Comparison of ENCODE assay signal across 24 cellular contexts in genomic region chr4:54843946-54844345, GRCh38.
A peak's percentile ranks its signal among the peaks of the same experiment; 100 is the strongest.
DNase-seq lines count a peak whose midpoint lies in the region; ATAC-seq and TF ChIP-seq lines count a peak whose summit lies in the region.
"Had no signal": no experiment of that assay in that cellular context is flagged by ENCODE, and none has a peak within 500 bp of the region (broad histone marks: within the 10 kb centered on the region; RNA-seq: fewer than 3 reads in every experiment).

No MANE protein-coding gene starts in this region.

- no TSS peak for BruUV-seq in MCF 10A (replicated peaks; lab: Mats Ljungman, UMichigan)

- H3K27me3 Mint-ChIP-seq in GM23338 (ENCODE audit: insufficient read depth, low read depth, poor library complexity) = no peaks in the 10 kb centered on the region
- H3K27me3 Mint-ChIP-seq in T-helper 17 cell = no peaks in the 10 kb centered on the region
- peaks cover 11% of the 10 kb centered on the region for H3K27me3 Mint-ChIP-seq in MCF 10A (ENCODE audit: insufficient read depth, unreplicated experiment)

- peak; percentile 49 for ATAC-seq in GM18520 (IDR thresholded peaks at IDR 0.05; ENCODE audit: unreplicated experiment)
- no peak for ATAC-seq in GM23338
- ATAC-seq in HG03439 (IDR thresholded peaks at IDR 0.05; ENCODE audit: unreplicated experiment) = peak; percentile 53
- no peak for ATAC-seq in T-helper 17 cell
- ATAC-seq in HG03442 (IDR thresholded peaks at IDR 0.05; ENCODE audit: unreplicated experiment) = no peak

- no peaks in the 10 kb centered on the region; the same call in 1 of the 2 replicates for H3K9me2 ChIP-seq in GM23338 (ENCODE audit: insufficient read depth)

- H2AFZ ChIP-seq in GM23338 = peak overlapping the region; percentile 65; the same call in 1 of the 2 replicates

- H3K79me2 ChIP-seq in GM23338 (replicated peaks; ENCODE audit: insufficient read depth) = no peaks in the 10 kb centered on the region

- no peak overlapping the region for H3K27ac Mint-ChIP-seq in GM23338
- H3K27ac Mint-ChIP-seq in T-helper 17 cell = no peak overlapping the region
- H3K27ac Mint-ChIP-seq in MCF 10A (ENCODE audit: low read depth, unreplicated experiment) = no peak overlapping the region
- H3K27ac Mint-ChIP-seq: CD4-positive, CD25-positive, alpha-beta regulatory T cell had no signal

- H3K36me3 Mint-ChIP-seq in GM23338 (ENCODE audit: low read depth) = no peaks in the 10 kb centered on the region
- no peaks in the 10 kb centered on the region for H3K36me3 Mint-ChIP-seq in T-helper 17 cell (ENCODE audit: low read depth)
- no peaks in the 10 kb centered on the region for H3K36me3 Mint-ChIP-seq in MCF 10A (ENCODE audit: insufficient read depth, unreplicated experiment)
- H3K36me3 Mint-ChIP-seq: CD4-positive, CD25-positive, alpha-beta regulatory T cell had no signal

- no peaks in the 10 kb centered on the region for H3K9me3 ChIP-seq in T-helper 17 cell (ENCODE audit: control insufficient read depth, low read length, poor library complexity, severe bottlenecking)
- H3K9me3 ChIP-seq: BLaER1, SJSA1 had no signal

- no peak for TF ChIP-seq CTCF in GM23338 (conservative IDR thresholded peaks at IDR 0.05; ENCODE audit: low read depth in 2 of 2)
- no peak for TF ChIP-seq CTCF in MCF 10A (IDR thresholded peaks at IDR 0.05; ENCODE audit: unreplicated experiment)

- no peaks in the 10 kb centered on the region for H3K27me3 ChIP-seq in GM23338 (ENCODE audit: insufficient read depth)
- H3K27me3 ChIP-seq: BLaER1, SJSA1 had no signal

- H3K27ac ChIP-seq in GM23338 (ENCODE audit: low read depth) = no peak overlapping the region
- H3K27ac ChIP-seq: BLaER1, SJSA1 had no signal

- H3K4me1 Mint-ChIP-seq in GM23338 = 0 out of 3 replicates have a peak, but pooled peaks cover 2% of the 10 kb centered on the region
- peaks cover 3% of the 10 kb centered on the region for H3K4me1 Mint-ChIP-seq in T-helper 17 cell
- no peaks in the 10 kb centered on the region for H3K4me1 Mint-ChIP-seq in MCF 10A (ENCODE audit: insufficient read depth, unreplicated experiment)
- H3K4me1 Mint-ChIP-seq: CD4-positive, CD25-positive, alpha-beta regulatory T cell had no signal

- no peaks in the 10 kb centered on the region for H3F3A ChIP-seq in GM23338 (replicated peaks; ENCODE audit: low read depth)

- no peaks in the 10 kb centered on the region for H3K9me3 Mint-ChIP-seq in GM23338
- H3K9me3 Mint-ChIP-seq in MCF 10A (ENCODE audit: unreplicated experiment) = no peaks in the 10 kb centered on the region

- H3K36me3 ChIP-seq in GM23338 (ENCODE audit: insufficient read depth) = no peaks in the 10 kb centered on the region
- H3K36me3 ChIP-seq: BLaER1, SJSA1 had no signal

- H3K4me1 ChIP-seq in GM23338 (ENCODE audit: insufficient read depth) = no peaks in the 10 kb centered on the region
- H3K4me1 ChIP-seq: SJSA1 had no signal

- CTCF ChIA-PET in MCF 10A (lab: Yijun Ruan, JAX) = no interaction called here

- POLR2A ChIA-PET in MCF 10A (lab: Yijun Ruan, JAX) = no interaction called here

- H3K4me2 ChIP-seq in GM23338 = no peak overlapping the region
- H3K4me2 ChIP-seq: BLaER1 had no signal

- no peak overlapping the region for H3K4me3 Mint-ChIP-seq in GM23338
- H3K4me3 Mint-ChIP-seq in T-helper 17 cell = peak overlapping the region; percentile 28
- no peak overlapping the region for H3K4me3 Mint-ChIP-seq in MCF 10A (ENCODE audit: unreplicated experiment)
- H3K4me3 Mint-ChIP-seq: CD4-positive, CD25-positive, alpha-beta regulatory T cell had no signal

- no peaks in the 10 kb centered on the region for H4K20me1 ChIP-seq in GM23338 (replicated peaks; ENCODE audit: insufficient read depth)
- H4K20me1 ChIP-seq: BLaER1 had no signal

- no peak for DNase-seq in GM23338 (ENCODE audit: low spot score)
- DNase-seq in T-helper 17 cell = no peak
- DNase-seq in activated CD4-positive, alpha-beta T cell treated with anti-CD3 and anti-CD28 coated beads, Interleukin-2, amount 50 U/mL, for 4 hours = no peak
- no peak for DNase-seq in hypothalamus (lab: John Stamatoyannopoulos, UW)
- no peak for DNase-seq in MCF 10A (ENCODE audit: unreplicated experiment)
- DNase-seq: CD4-positive, CD25-positive, alpha-beta regulatory T cell; DMS153; DND-41; HCEC 1CT; MV-4-11; NCI-H1105; NCI-H1436 treated with DMSO at 0.1 percent for 48 hours; NCI-H187 treated with DMSO at 0.1 percent for 48 hours; NCI-H2171 treated with DMSO at 0.1 percent for 48 hours; NCI-H345; NCI-H510A treated with DMSO at 0.1 percent for 48 hours; NCI-H774; Right ventricle myocardium superior; RPMI8226 had no signal

- no peak overlapping the region for H3K4me3 ChIP-seq in GM23338
- H3K4me3 ChIP-seq: BLaER1, SJSA1 had no signal

- intact Hi-C loops in MCF 10A (cut with micrococcal nuclease) = loop anchor here (10.0 kb wide), 1 partner anchor 159 kb away; no protein-coding TSS in a partner anchor

TF ChIP-seq in GM23338, 12 proteins besides CTCF, POLR2A, EP300 and RAD21 (continues in another document):
- TF ChIP-seq POLR2AphosphoS5 (IDR thresholded peaks at IDR 0.05; ENCODE audit: low read depth) (no peak), EZH2phosphoT487 (IDR thresholded peaks at IDR 0.05; ENCODE audit: unreplicated experiment) (no peak), STAT1 (IDR thresholded peaks at IDR 0.05; ENCODE audit: unreplicated experiment) (no peak), ZNF331 (CRISPR knock-in tag; IDR thresholded peaks at IDR 0.05; ENCODE audit: low read depth) (no peak), EZH2 (IDR thresholded peaks at IDR 0.05; ENCODE audit: low read depth, unreplicated experiment) (no peak), CREB1 (CRISPR knock-in tag; IDR thresholded peaks at IDR 0.05; ENCODE audit: low read depth) (no peak), JUNB (IDR thresholded peaks at IDR 0.05; ENCODE audit: unreplicated experiment) (no peak), NANOG (IDR thresholded peaks at IDR 0.05; ENCODE audit: borderline replicate concordance) (no peak)
- TF ChIP-seq, protein P1, sequence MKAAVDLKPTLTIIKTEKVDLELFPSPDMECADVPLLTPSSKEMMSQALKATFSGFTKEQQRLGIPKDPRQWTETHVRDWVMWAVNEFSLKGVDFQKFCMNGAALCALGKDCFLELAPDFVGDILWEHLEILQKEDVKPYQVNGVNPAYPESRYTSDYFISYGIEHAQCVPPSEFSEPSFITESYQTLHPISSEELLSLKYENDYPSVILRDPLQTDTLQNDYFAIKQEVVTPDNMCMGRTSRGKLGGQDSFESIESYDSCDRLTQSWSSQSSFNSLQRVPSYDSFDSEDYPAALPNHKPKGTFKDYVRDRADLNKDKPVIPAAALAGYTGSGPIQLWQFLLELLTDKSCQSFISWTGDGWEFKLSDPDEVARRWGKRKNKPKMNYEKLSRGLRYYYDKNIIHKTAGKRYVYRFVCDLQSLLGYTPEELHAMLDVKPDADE (IDR thresholded peaks at IDR 0.05) = no peak
- TF ChIP-seq, protein P2, sequence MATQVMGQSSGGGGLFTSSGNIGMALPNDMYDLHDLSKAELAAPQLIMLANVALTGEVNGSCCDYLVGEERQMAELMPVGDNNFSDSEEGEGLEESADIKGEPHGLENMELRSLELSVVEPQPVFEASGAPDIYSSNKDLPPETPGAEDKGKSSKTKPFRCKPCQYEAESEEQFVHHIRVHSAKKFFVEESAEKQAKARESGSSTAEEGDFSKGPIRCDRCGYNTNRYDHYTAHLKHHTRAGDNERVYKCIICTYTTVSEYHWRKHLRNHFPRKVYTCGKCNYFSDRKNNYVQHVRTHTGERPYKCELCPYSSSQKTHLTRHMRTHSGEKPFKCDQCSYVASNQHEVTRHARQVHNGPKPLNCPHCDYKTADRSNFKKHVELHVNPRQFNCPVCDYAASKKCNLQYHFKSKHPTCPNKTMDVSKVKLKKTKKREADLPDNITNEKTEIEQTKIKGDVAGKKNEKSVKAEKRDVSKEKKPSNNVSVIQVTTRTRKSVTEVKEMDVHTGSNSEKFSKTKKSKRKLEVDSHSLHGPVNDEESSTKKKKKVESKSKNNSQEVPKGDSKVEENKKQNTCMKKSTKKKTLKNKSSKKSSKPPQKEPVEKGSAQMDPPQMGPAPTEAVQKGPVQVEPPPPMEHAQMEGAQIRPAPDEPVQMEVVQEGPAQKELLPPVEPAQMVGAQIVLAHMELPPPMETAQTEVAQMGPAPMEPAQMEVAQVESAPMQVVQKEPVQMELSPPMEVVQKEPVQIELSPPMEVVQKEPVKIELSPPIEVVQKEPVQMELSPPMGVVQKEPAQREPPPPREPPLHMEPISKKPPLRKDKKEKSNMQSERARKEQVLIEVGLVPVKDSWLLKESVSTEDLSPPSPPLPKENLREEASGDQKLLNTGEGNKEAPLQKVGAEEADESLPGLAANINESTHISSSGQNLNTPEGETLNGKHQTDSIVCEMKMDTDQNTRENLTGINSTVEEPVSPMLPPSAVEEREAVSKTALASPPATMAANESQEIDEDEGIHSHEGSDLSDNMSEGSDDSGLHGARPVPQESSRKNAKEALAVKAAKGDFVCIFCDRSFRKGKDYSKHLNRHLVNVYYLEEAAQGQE (IDR thresholded peaks at IDR 0.05; ENCODE audit: unreplicated experiment) = no peak

Comparison
In these comparisons a context has a peak if more than half of its experiments do, and no peak if none do; other contexts are left out.
1. ATAC-seq: peak in GM18520 (single experiment) and HG03439 (single experiment); none in GM23338 (single experiment), T-helper 17 cell (single experiment) and HG03442 (single experiment).